ENCODE assay signal across 30 cellular contexts in the genomic region with DNA sequence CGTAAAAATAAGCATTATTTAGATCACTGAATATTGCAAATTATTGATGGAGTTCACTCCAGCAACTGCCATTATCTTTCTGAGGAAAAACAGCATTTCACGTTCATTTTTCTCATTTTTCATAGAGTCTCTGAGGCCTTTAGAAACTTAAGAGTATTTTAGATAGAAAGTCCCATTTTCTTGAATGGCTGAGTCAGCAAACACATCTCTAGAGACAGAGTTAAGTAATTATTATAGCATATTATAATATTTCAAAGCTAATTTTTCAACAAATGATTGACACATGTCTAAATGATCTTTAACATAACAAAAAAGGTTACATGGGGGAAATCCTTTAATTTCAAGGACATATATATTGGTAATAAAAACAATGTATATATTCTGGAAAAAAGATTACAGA. TPM values are rescaled to one million over a fixed set of nuclear protein-coding genes. Genes with fewer than 3 reads are reported as not detected.
"Had no signal": no experiment of that assay in that cellular context is flagged by ENCODE, and none has a peak within 500 bp of the region (broad histone marks: within the 10 kb centered on the region; RNA-seq: fewer than 3 reads in every experiment).

No MANE protein-coding gene starts in this region.

- H3K27ac ChIP-seq: ascending aorta, cardiac muscle cell, VCaP had no signal

- H3K4me1 ChIP-seq: ascending aorta had no signal

- H3K36me3 ChIP-seq: ascending aorta, cardiac muscle cell had no signal

- H3K27me3 ChIP-seq: ascending aorta, cardiac muscle cell had no signal

- H3K4me3 ChIP-seq: ascending aorta, cardiac muscle cell had no signal

- H3K9me3 ChIP-seq: ascending aorta had no signal

- FAIRE-seq: bronchial epithelial cell had no signal

- ATAC-seq: activated CD8-positive, alpha-beta T cell treated with anti-CD3 and anti-CD28 coated beads for 36 hours; activated naive CD8-positive, alpha-beta T cell treated with anti-CD3 and anti-CD28 coated beads, Interleukin-2, amount 50 U/mL, for 24 hours; activated T-cell treated with anti-CD3 and anti-CD28 coated beads, Interleukin-2, amount 50 U/mL, for 4 hours; T-helper 17 cell had no signal

- DNase-seq: activated B cell treated with CpG ODN at 0.5 μM for 24 hours; activated CD4-positive, alpha-beta memory T cell treated with anti-CD3 and anti-CD28 coated beads for 36 hours; activated CD4-positive, alpha-beta T cell treated with anti-CD3 and anti-CD28 coated beads for 4 hours; activated CD4-positive, alpha-beta T cell treated with anti-CD3 and anti-CD28 coated beads, Interleukin-2, amount 10 ng/mL, durations not matched to agents 24 days and 14 days; activated CD4-positive, alpha-beta T cell treated with anti-CD3 and anti-CD28 coated beads, Interleukin-2, amount 50 U/mL, for 1 hour; activated CD4-positive, alpha-beta T cell treated with anti-CD3 and anti-CD28 coated beads, Interleukin-2, amount 50 U/mL, for 4 hours; activated CD4-positive, CD25-positive, alpha-beta regulatory T cell treated with anti-CD3 and anti-CD28 coated beads, Interleukin-2, amount 50 U/mL, for 72 hours; activated CD8-positive, alpha-beta memory T cell treated with anti-CD3 and anti-CD28 coated beads, Interleukin-2, amount 50 U/mL, for 4 hours; activated CD8-positive, alpha-beta T cell treated with anti-CD3 and anti-CD28 coated beads for 36 hours; activated effector memory CD4-positive, alpha-beta T cell treated with Interleukin-2 at 50 U/mL for 16 hours; activated gamma-delta T cell; activated naive CD4-positive, alpha-beta T cell treated with anti-CD3 and anti-CD28 coated beads, Interleukin-2, amount 10 ng/mL, durations not matched to agents 7 days and 5 days; activated naive CD4-positive, alpha-beta T cell treated with Interleukin-2 at 50 U/mL for 16 hours; activated naive CD8-positive, alpha-beta T cell treated with anti-CD3 and anti-CD28 coated beads, Interleukin-2, amount 10 ng/mL, durations not matched to agents 7 days and 5 days; activated naive CD8-positive, alpha-beta T cell treated with anti-CD3 and anti-CD28 coated beads, Interleukin-2, amount 50 U/mL, for 24 hours; activated T-cell treated with anti-CD3 and anti-CD28 coated beads for 4 hours; activated T-cell treated with anti-CD3 and anti-CD28 coated beads, Interleukin-2, amount 50 U/mL, for 1 hour; activated T-cell treated with anti-CD3 and anti-CD28 coated beads, Interleukin-2, amount 50 U/mL, for 4 hours; amygdala; anterior cingulate cortex; caudate nucleus; cerebellar nuclear complex; T-helper 17 cell; T-helper 9 cell had no signal

RNA-seq across cellular contexts. Expression of a gene that starts 31.8 kb away (rescaled TPM):
- total RNA-seq: activated B cell treated with CpG ODN at 0.5 μM for 24 hours; activated T-helper 2 cell treated with anti-CD3 and anti-CD28 coated beads, Interferon-gamma antibody, Interleukin-2, Interleukin-4, amounts not matched to agents 10 μg/mL and 5 μg/mL and 100 μg/mL, durations not matched to agents 14 hours and 24 hours and 36 hours; bronchial epithelial cell; cardiac muscle cell; chondrocyte had no signal
- polyA plus RNA-seq: cardiac muscle cell had no signal
